7 cellular contexts compared by ENCODE assay signal in genomic region chr13:33016414-33017409, GRCh38. TPM values are rescaled to one million over a fixed set of nuclear protein-coding genes. Genes with fewer than 3 reads are reported as not detected.
A peak's percentile ranks its signal among the peaks of the same experiment; 100 is the strongest.
DNase-seq lines count a peak whose midpoint lies in the region; ATAC-seq and TF ChIP-seq lines count a peak whose summit lies in the region.

TSS of gene KL (plus strand) at chr13:33016423. CDS start at chr13:33016441, 18 bp downstream.

- H3K9me3 Mint-ChIP-seq in activated CD4-positive, alpha-beta memory T cell treated with anti-CD3 and anti-CD28 coated beads, Interleukin-2, amount 10 ng/mL, durations not matched to agents 7 days and 5 days: no peaks in the 10 kb centered on the region
- H3K9me3 Mint-ChIP-seq in glutamatergic neuron (ENCODE audit: unreplicated experiment): peaks cover 5% of the 10 kb centered on the region

- peaks cover 20% of the 10 kb centered on the region for H3K4me1 Mint-ChIP-seq in activated CD4-positive, alpha-beta memory T cell treated with anti-CD3 and anti-CD28 coated beads, Interleukin-2, amount 10 ng/mL, durations not matched to agents 7 days and 5 days
- H3K4me1 Mint-ChIP-seq in glutamatergic neuron (ENCODE audit: low read depth, unreplicated experiment): no peaks in the 10 kb centered on the region

- ATAC-seq in GM18505 (IDR thresholded peaks at IDR 0.05; ENCODE audit: unreplicated experiment): peak; percentile 42
- ATAC-seq in HG02642 (IDR thresholded peaks at IDR 0.05; ENCODE audit: poor library complexity, unreplicated experiment): peak; percentile 34
- peak; percentile 41 for ATAC-seq in omental fat pad (ENCODE audit: low FRiP score)

- TF ChIP-seq CTCF in glutamatergic neuron (IDR thresholded peaks at IDR 0.05; ENCODE audit: partially characterized antibody, unreplicated experiment): no peak
- no peak for TF ChIP-seq CTCF in omental fat pad (IDR thresholded peaks at IDR 0.05)

- peak; percentile 21 for DNase-seq in activated CD4-positive, alpha-beta memory T cell treated with anti-CD3 and anti-CD28 coated beads, Interleukin-2, amount 10 ng/mL, durations not matched to agents 7 days and 5 days
- DNase-seq in glutamatergic neuron (peak; percentile 45), omental fat pad (ENCODE audit: low spot score) (no peak), GF-D8 (lab: John Stamatoyannopoulos, UW) (no peak), HUDEP-2 (lab: John Stamatoyannopoulos, UW; ENCODE audit: unreplicated experiment in 76 of 76) (no peak)

- CTCF ChIA-PET in activated CD4-positive, alpha-beta memory T cell treated with anti-CD3 and anti-CD28 coated beads, Interleukin-2, amount 10 ng/mL, durations not matched to agents 7 days and 5 days (lab: Charles Lee): interaction anchor here (1.0 to 1.8 kb wide), 4 partner anchors 280 to 707 kb away, joined by 3 to 6 read pairs (median 5); partner anchors contain the start of gene PDS5B

- peak within 1 kb of the TSS; percentile 58 for H3K4me3 Mint-ChIP-seq in activated CD4-positive, alpha-beta memory T cell treated with anti-CD3 and anti-CD28 coated beads, Interleukin-2, amount 10 ng/mL, durations not matched to agents 7 days and 5 days
- H3K4me3 Mint-ChIP-seq in glutamatergic neuron (ENCODE audit: unreplicated experiment): peak within 1 kb of the TSS; percentile 82

- no peak within 1 kb of the TSS for H3K27ac Mint-ChIP-seq in activated CD4-positive, alpha-beta memory T cell treated with anti-CD3 and anti-CD28 coated beads, Interleukin-2, amount 10 ng/mL, durations not matched to agents 7 days and 5 days
- H3K27ac Mint-ChIP-seq in glutamatergic neuron (ENCODE audit: unreplicated experiment): no peak within 1 kb of the TSS

- POLR2A ChIA-PET in activated CD4-positive, alpha-beta memory T cell treated with anti-CD3 and anti-CD28 coated beads, Interleukin-2, amount 10 ng/mL, durations not matched to agents 7 days and 5 days (lab: Charles Lee): interaction anchor here (1.0 kb wide), 1 partner anchor 12 kb away, joined by 3 read pairs; no protein-coding TSS in a partner anchor

- TF ChIP-seq POLR2A in GM18505 (IDR thresholded peaks at IDR 0.05; ENCODE audit: borderline replicate concordance, extremely low read depth, insufficient read depth, insufficient read length): no peak

- peaks cover 69% of the 10 kb centered on the region for H3K27me3 Mint-ChIP-seq in activated CD4-positive, alpha-beta memory T cell treated with anti-CD3 and anti-CD28 coated beads, Interleukin-2, amount 10 ng/mL, durations not matched to agents 7 days and 5 days
- H3K27me3 Mint-ChIP-seq in glutamatergic neuron (ENCODE audit: unreplicated experiment): peaks cover 16% of the 10 kb centered on the region

- H3K36me3 Mint-ChIP-seq in activated CD4-positive, alpha-beta memory T cell treated with anti-CD3 and anti-CD28 coated beads, Interleukin-2, amount 10 ng/mL, durations not matched to agents 7 days and 5 days (ENCODE audit: low read depth): no peaks in the 10 kb centered on the region
- H3K36me3 Mint-ChIP-seq in glutamatergic neuron (ENCODE audit: unreplicated experiment): peaks cover 15% of the 10 kb centered on the region

RNA-seq across cellular contexts. Expression of gene KL, which starts in this region (rescaled TPM):
- under 1 TPM; 0.05 to 0.08 TPM for total RNA-seq in activated CD4-positive, alpha-beta memory T cell treated with anti-CD3 and anti-CD28 coated beads, Interleukin-2, amount 10 ng/mL, durations not matched to agents 7 days and 5 days
- total RNA-seq in glutamatergic neuron (ENCODE audit: unreplicated experiment): not detected
- 10 to 100 TPM in 1 of 4 donors, 1 to 10 TPM in 3; 1.9 to 20.3 (median 3.6) TPM for total RNA-seq in omental fat pad

Comparison
In these comparisons a context has a peak if more than half of its experiments do, and no peak if none do; other contexts are left out.
1. Peak in DNase-seq in activated CD4-positive, alpha-beta memory T cell treated with anti-CD3 and anti-CD28 coated beads, Interleukin-2, amount 10 ng/mL, durations not matched to agents 7 days and 5 days; RNA of the gene not detected or under 1 TPM.
2. Peak in DNase-seq in glutamatergic neuron; RNA of the gene not detected or under 1 TPM.